25 cellular contexts compared by ENCODE assay signal in the genomic region with DNA sequence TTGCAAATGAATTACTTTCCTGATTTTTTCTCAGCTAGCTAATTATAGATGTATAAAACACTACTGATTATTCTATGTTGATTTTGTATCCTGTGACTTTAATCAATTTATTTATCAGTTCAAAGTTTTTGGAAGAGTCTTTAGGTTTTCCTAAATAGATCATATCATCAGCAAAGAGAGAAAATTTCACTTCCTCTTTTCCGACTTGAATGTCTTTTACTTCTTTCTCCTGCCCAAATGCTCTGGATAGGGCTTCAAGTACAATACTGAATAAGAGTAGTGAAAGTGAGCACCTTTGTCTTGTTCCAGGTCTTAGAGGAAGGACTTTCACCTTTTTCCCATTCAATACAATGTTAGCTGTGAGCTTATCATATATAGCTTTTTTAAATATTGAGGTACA.
"Had no signal": no experiment of that assay in that cellular context is flagged by ENCODE, and none has a peak within 500 bp of the region (broad histone marks: within the 10 kb centered on the region; RNA-seq: fewer than 3 reads in every experiment).

No MANE protein-coding gene starts in this region.

- ATAC-seq: activated CD8-positive, alpha-beta memory T cell treated with anti-CD3 and anti-CD28 coated beads, Interleukin-2, amount 10 ng/mL, durations not matched to agents 7 days and 5 days; activated CD8-positive, alpha-beta T cell treated with anti-CD3 and anti-CD28 coated beads for 36 hours; activated naive CD8-positive, alpha-beta T cell treated with anti-CD3 and anti-CD28 coated beads, Interleukin-2, amount 50 U/mL, for 24 hours; gastroesophageal sphincter; left colon; right cardiac atrium; stimulated activated naive B cell treated with anti-CD40 and anti-IgM and Interleukin-4, amounts not matched to agents 10 μg/mL and 1 μg/mL and 100 μg/mL, for 72 hours; upper lobe of right lung had no signal

- H3K9me3 ChIP-seq: gastroesophageal sphincter, stomach, tibial artery, upper lobe of right lung had no signal

- H3K4me1 ChIP-seq: gastroesophageal sphincter, stomach, upper lobe of right lung had no signal

- H3K27ac ChIP-seq: gastroesophageal sphincter, stomach, tibial artery, upper lobe of right lung had no signal

- H3K27me3 ChIP-seq: gastroesophageal sphincter, stomach, tibial artery, upper lobe of right lung had no signal

- H3K36me3 ChIP-seq: gastroesophageal sphincter, stomach, tibial artery, upper lobe of right lung had no signal

- FAIRE-seq: endothelial cell of umbilical vein, kidney had no signal

- DNase-seq: activated B cell treated with CpG ODN at 0.5 μM for 24 hours; activated CD4-positive, alpha-beta T cell treated with anti-CD3 and anti-CD28 coated beads, Interleukin-2, amount 50 U/mL, for 1 hour; activated CD8-positive, alpha-beta memory T cell treated with anti-CD3 and anti-CD28 coated beads, Interleukin-2, amount 10 ng/mL, durations not matched to agents 7 days and 5 days; activated CD8-positive, alpha-beta T cell treated with anti-CD3 and anti-CD28 coated beads for 36 hours; activated naive CD8-positive, alpha-beta T cell treated with anti-CD3 and anti-CD28 coated beads, Interleukin-2, amount 50 U/mL, for 24 hours; activated T-cell treated with anti-CD3 and anti-CD28 coated beads, Interleukin-2, amount 50 U/mL, for 48 hours; amygdala; caudate nucleus; cortex of kidney; head of caudate nucleus; hypothalamus; immature natural killer cell; kidney; left colon; mammary epithelial cell; posterior cingulate gyrus; right cardiac atrium; stimulated activated CD4-positive, alpha-beta T cell treated with anti-CD3 and anti-CD28 coated beads, Interleukin-15, amount 100 ng/mL, for 24 hours; stimulated activated CD4-positive, alpha-beta T cell treated with anti-CD3 and anti-CD28 coated beads, Interleukin-2, amount 100 ng/mL, for 24 hours; stimulated activated naive B cell treated with anti-CD40 and anti-IgM and Interleukin-4, amounts not matched to agents 10 μg/mL and 1 μg/mL and 100 μg/mL, for 72 hours; stomach; tibial artery; upper lobe of right lung had no signal

- H3K4me3 ChIP-seq: gastroesophageal sphincter, stomach, tibial artery, upper lobe of right lung had no signal
